In genomic region chr10:130018253-130018652, GRCh38 we compare ENCODE assay signal across 14 cellular contexts. TPM values are rescaled to one million over a fixed set of nuclear protein-coding genes. Genes with fewer than 3 reads are reported as not detected.
DNase-seq lines count a peak whose midpoint lies in the region; ATAC-seq, FAIRE-seq and TF ChIP-seq lines count a peak whose summit lies in the region.
"Had no signal": no experiment of that assay in that cellular context is flagged by ENCODE, and none has a peak within 500 bp of the region (broad histone marks: within the 10 kb centered on the region; RNA-seq: fewer than 3 reads in every experiment).

No MANE protein-coding gene starts in this region.

- H3K27me3 ChIP-seq in MG63 (no peaks in the 10 kb centered on the region), astrocyte (ENCODE audit: insufficient read depth, low read length) (no peaks in the 10 kb centered on the region)
- H3K27me3 ChIP-seq: ovary had no signal

- no peaks in the 10 kb centered on the region for H3K4me1 Mint-ChIP-seq in activated naive CD4-positive, alpha-beta T cell treated with anti-CD3 and anti-CD28 coated beads for 36 hours (ENCODE audit: low read depth)
- H3K4me1 Mint-ChIP-seq in astrocyte (ENCODE audit: low read depth, unreplicated experiment), result peaks cover 15% of the 10 kb centered on the region

- H3K36me3 ChIP-seq in MG63 (no peaks in the 10 kb centered on the region), astrocyte (ENCODE audit: insufficient read depth, low read length) (no peaks in the 10 kb centered on the region)
- H3K36me3 ChIP-seq: ovary had no signal

- no peaks in the 10 kb centered on the region for H3K36me3 Mint-ChIP-seq in activated naive CD4-positive, alpha-beta T cell treated with anti-CD3 and anti-CD28 coated beads for 36 hours (ENCODE audit: low read depth)
- no peaks in the 10 kb centered on the region for H3K36me3 Mint-ChIP-seq in astrocyte (ENCODE audit: low read depth, unreplicated experiment)

- H3K4me3 Mint-ChIP-seq in activated naive CD4-positive, alpha-beta T cell treated with anti-CD3 and anti-CD28 coated beads for 36 hours, result no peak overlapping the region
- no peak overlapping the region for H3K4me3 Mint-ChIP-seq in astrocyte (ENCODE audit: unreplicated experiment)

- no peaks in the 10 kb centered on the region for H3K9me3 Mint-ChIP-seq in activated naive CD4-positive, alpha-beta T cell treated with anti-CD3 and anti-CD28 coated beads for 36 hours
- H3K9me3 Mint-ChIP-seq in astrocyte (ENCODE audit: unreplicated experiment), result peaks cover 3% of the 10 kb centered on the region

- H3K27ac Mint-ChIP-seq in activated naive CD4-positive, alpha-beta T cell treated with anti-CD3 and anti-CD28 coated beads for 36 hours, result no peak overlapping the region
- no peak overlapping the region for H3K27ac Mint-ChIP-seq in astrocyte (ENCODE audit: unreplicated experiment)

- H4K20me1 ChIP-seq in astrocyte (ENCODE audit: insufficient read depth, low read length), result no peaks in the 10 kb centered on the region

- CTCF ChIA-PET in activated naive CD4-positive, alpha-beta T cell treated with anti-CD3 and anti-CD28 coated beads for 36 hours (lab: Charles Lee), result no interaction called here

- peaks cover 22% of the 10 kb centered on the region for H3K4me1 ChIP-seq in astrocyte (ENCODE audit: insufficient read depth, low read length)

- H3K27me3 Mint-ChIP-seq in activated naive CD4-positive, alpha-beta T cell treated with anti-CD3 and anti-CD28 coated beads for 36 hours (ENCODE audit: low read depth), result no peaks in the 10 kb centered on the region
- peaks cover 10% of the 10 kb centered on the region for H3K27me3 Mint-ChIP-seq in astrocyte (ENCODE audit: low read depth, unreplicated experiment)

- no peak for TF ChIP-seq CTCF in astrocyte (IDR thresholded peaks at IDR 0.05; ENCODE audit: insufficient read depth, low read depth, low read length)

- peak; percentile 28 for DNase-seq in activated naive CD4-positive, alpha-beta T cell treated with anti-CD3 and anti-CD28 coated beads for 36 hours
- DNase-seq in activated naive CD4-positive, alpha-beta T cell (lab: John Stamatoyannopoulos, UW), result no peak
- DNase-seq in MG63, result peak; percentile 63
- peak; percentile 47 for DNase-seq in astrocyte (ENCODE audit: low read depth)
- peak; percentile 41 for DNase-seq in skeletal muscle cell (ENCODE audit: low read depth)
- DNase-seq in NCI-H510A (lab: John Stamatoyannopoulos, UW), result no peak
- DNase-seq: NCI-H1436 treated with DMSO at 0.1 percent for 48 hours, OCI-M1, T-helper 9 cell had no signal

- no peaks in the 10 kb centered on the region for H3K79me2 ChIP-seq in astrocyte (ENCODE audit: insufficient read depth, low read length)

- no peak overlapping the region for H2AFZ ChIP-seq in astrocyte (ENCODE audit: low read depth, low read length)

- H3K4me3 ChIP-seq in MG63, result no peak overlapping the region
- no peak overlapping the region for H3K4me3 ChIP-seq in astrocyte (ENCODE audit: insufficient read depth, low read depth, low read length)
- no peak overlapping the region for H3K4me3 ChIP-seq in skeletal muscle cell (ENCODE audit: low read depth, low read length)
- H3K4me3 ChIP-seq: ovary had no signal

- no peak overlapping the region for H3K9ac ChIP-seq in astrocyte (ENCODE audit: low read length)

- no peak for TF ChIP-seq POLR2A in GM18505 (IDR thresholded peaks at IDR 0.05; ENCODE audit: borderline replicate concordance, extremely low read depth, insufficient read depth, insufficient read length)

- ATAC-seq in GM18505 (IDR thresholded peaks at IDR 0.05; ENCODE audit: unreplicated experiment) (no peak), GM19455 (IDR thresholded peaks at IDR 0.05; ENCODE audit: unreplicated experiment) (no peak)

- no peaks in the 10 kb centered on the region for H3K9me3 ChIP-seq in MG63
- H3K9me3 ChIP-seq in astrocyte (ENCODE audit: insufficient read depth, low read depth, low read length), result no peaks in the 10 kb centered on the region
- H3K9me3 ChIP-seq: ovary had no signal

- FAIRE-seq in astrocyte (lab: Jason Lieb, UNC), result peak; percentile 9

- H3K27ac ChIP-seq in astrocyte (ENCODE audit: low read depth, low read length), result no peak overlapping the region
- H3K27ac ChIP-seq: ovary had no signal

- intact Hi-C loops in activated naive CD4-positive, alpha-beta T cell treated with anti-CD3 and anti-CD28 coated beads for 36 hours (cut with micrococcal nuclease), result no loop called here

- no peak overlapping the region for H3K4me2 ChIP-seq in astrocyte (ENCODE audit: low read length)

RNA-seq across cellular contexts. Expression of gene EBF3, which starts 54.2 kb away (rescaled TPM):
- total RNA-seq in activated naive CD4-positive, alpha-beta T cell treated with anti-CD3 and anti-CD28 coated beads for 36 hours, result not detected
- 3.1 and 3.4 TPM in 2 replicates for total RNA-seq in MG63 (2014; rRNA removed; shearing (Covaris generic); ENCODE audit: low replicate concordance)
- 0.07 and 0.14 TPM in 2 replicates for total RNA-seq in astrocyte
- total RNA-seq: chondrocyte, liver had no signal

Comparison
In these comparisons a context has a peak if more than half of its experiments do, and no peak if none do; other contexts are left out.
1. DNase-seq: peak in activated naive CD4-positive, alpha-beta T cell treated with anti-CD3 and anti-CD28 coated beads for 36 hours (single experiment), MG63 (single experiment), astrocyte (single experiment) and skeletal muscle cell (single experiment); none in activated naive CD4-positive, alpha-beta T cell (0 of 4) and NCI-H510A (single experiment).